15 cellular contexts compared by ENCODE assay signal in the genomic region with DNA sequence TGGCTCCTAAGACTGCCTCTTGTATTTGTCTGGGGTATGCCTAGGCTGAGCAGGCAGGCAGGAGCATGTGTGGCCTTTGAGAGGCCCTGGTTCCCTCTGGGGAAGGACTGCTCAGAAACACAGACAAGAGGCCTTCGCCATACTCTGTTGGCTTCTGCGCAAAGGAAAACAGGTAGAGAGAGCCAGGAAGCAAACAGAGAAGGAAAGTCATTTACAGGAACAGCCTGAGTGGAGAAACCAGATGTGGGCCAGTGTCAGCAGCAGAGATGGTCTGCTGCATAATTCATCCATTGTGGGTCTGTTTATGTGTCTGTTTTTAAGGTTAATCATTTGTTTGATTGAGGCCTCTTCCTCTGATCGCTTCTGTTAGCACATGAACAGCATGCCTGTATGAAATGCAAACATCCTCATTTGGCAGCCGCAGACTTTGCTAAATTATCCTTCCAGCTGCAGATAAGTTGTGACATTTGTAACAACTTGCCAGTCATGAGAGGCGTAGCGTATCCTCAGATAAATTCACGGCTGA.
DNase-seq lines count a peak whose midpoint lies in the region; ATAC-seq, FAIRE-seq and TF ChIP-seq lines count a peak whose summit lies in the region.
"Had no signal": no experiment of that assay in that cellular context is flagged by ENCODE, and none has a peak within 500 bp of the region (broad histone marks: within the 10 kb centered on the region; RNA-seq: fewer than 3 reads in every experiment).

No MANE protein-coding gene starts in this region.

- H3K9ac ChIP-seq in kidney (ENCODE audit: low read length in 2 of 2): peak overlapping the region in 1 of 2 donors; percentile 19

- peaks cover 22 to 37% of the 10 kb centered on the region in 2 donors for H3K4me1 ChIP-seq in kidney (ENCODE audit: control insufficient read depth in 1 of 2, insufficient read depth in 1 of 2, low read depth in 1 of 2, low read length in 2 of 2)

- no peaks in the 10 kb centered on the region for H3K36me3 Mint-ChIP-seq in WTC11

- H3K27ac ChIP-seq in kidney (ENCODE audit: low read depth in 2 of 2, low read length in 2 of 2): peak overlapping the region; percentile 56 to 66
- H3K27ac ChIP-seq: C4-2B had no signal

- H3K4me1 Mint-ChIP-seq in WTC11: peaks cover 28% of the 10 kb centered on the region
- H3K4me1 Mint-ChIP-seq: stimulated activated naive CD8-positive, alpha-beta T cell treated with anti-CD3 and anti-CD28 coated beads, Interleukin-15, amount 100 ng/mL, for 72 hours had no signal

- peak; percentile 50 for DNase-seq in NCI-H146 (lab: John Stamatoyannopoulos, UW)
- no peak for DNase-seq in WTC11 (ENCODE audit: low spot score)
- no peak for DNase-seq in kidney
- DNase-seq in sciatic nerve (ENCODE audit: low spot score): no peak
- no peak for DNase-seq in HuH-7.5 (ENCODE audit: low spot score)
- DNase-seq in stimulated activated CD4-positive, alpha-beta T cell treated with anti-CD3 and anti-CD28 coated beads, Interleukin-2, amount 100 ng/mL, for 48 hours: no peak
- DNase-seq in medulla oblongata (ENCODE audit: extremely low spot score): no peak
- DNase-seq: activated CD8-positive, alpha-beta memory T cell treated with anti-CD3 and anti-CD28 coated beads, Interleukin-2, amount 50 U/mL, for 4 hours; foreskin melanocyte; Karpas-422; NCI-H774; stimulated activated naive CD8-positive, alpha-beta T cell treated with anti-CD3 and anti-CD28 coated beads, Interleukin-15, amount 100 ng/mL, for 72 hours had no signal

- H3K36me3 ChIP-seq in kidney (ENCODE audit: control insufficient read depth in 1 of 2, insufficient read depth in 2 of 2, low read length in 2 of 2): no peaks in the 10 kb centered on the region

- H3K9me3 ChIP-seq in kidney (ENCODE audit: control insufficient read depth in 1 of 2, low read length in 2 of 2): no peaks in the 10 kb centered on the region

- no peak overlapping the region for H3K4me3 ChIP-seq in kidney (ENCODE audit: low read length in 2 of 2)

- H3K27me3 Mint-ChIP-seq in WTC11 (ENCODE audit: low read depth): no peaks in the 10 kb centered on the region
- H3K27me3 Mint-ChIP-seq: stimulated activated naive CD8-positive, alpha-beta T cell treated with anti-CD3 and anti-CD28 coated beads, Interleukin-15, amount 100 ng/mL, for 72 hours had no signal

- no peak overlapping the region for H3K4me3 Mint-ChIP-seq in WTC11
- H3K4me3 Mint-ChIP-seq: dendritic cell treated with granulocyte-macrophage colony-stimulating factor and Interleukin-4, amounts not matched to agents 40 ng/mL and 50 ng/mL, for 4 days; stimulated activated naive CD8-positive, alpha-beta T cell treated with anti-CD3 and anti-CD28 coated beads, Interleukin-15, amount 100 ng/mL, for 72 hours had no signal

- no peak for FAIRE-seq in kidney (lab: Jason Lieb, UNC)

- POLR2A ChIA-PET in WTC11 (lab: Charles Lee): no interaction called here

- CTCF ChIA-PET in WTC11 (lab: Charles Lee): no interaction called here

- no peaks in the 10 kb centered on the region for H3K9me3 Mint-ChIP-seq in WTC11
- H3K9me3 Mint-ChIP-seq: dendritic cell treated with granulocyte-macrophage colony-stimulating factor and Interleukin-4, amounts not matched to agents 40 ng/mL and 50 ng/mL, for 4 days; stimulated activated naive CD8-positive, alpha-beta T cell treated with anti-CD3 and anti-CD28 coated beads, Interleukin-15, amount 100 ng/mL, for 72 hours had no signal

- peak overlapping the region; percentile 71; the same call in 1 of the 2 replicates for H3K27ac Mint-ChIP-seq in WTC11
- H3K27ac Mint-ChIP-seq: dendritic cell treated with granulocyte-macrophage colony-stimulating factor and Interleukin-4, amounts not matched to agents 40 ng/mL and 50 ng/mL, for 4 days had no signal

- intact Hi-C loops in kidney (cut with DNase I): no loop called here
- intact Hi-C loops in sciatic nerve (cut with DNase I): no loop called here

- ATAC-seq in WTC11: no peak
- ATAC-seq in sciatic nerve: peak; percentile 60
- no peak for ATAC-seq in GM19463 (IDR thresholded peaks at IDR 0.05; ENCODE audit: unreplicated experiment)
- ATAC-seq: stimulated activated naive CD8-positive, alpha-beta T cell treated with anti-CD3 and anti-CD28 coated beads, Interleukin-15, amount 100 ng/mL, for 72 hours had no signal

- TF ChIP-seq CTCF in WTC11 (IDR thresholded peaks at IDR 0.05): no peak
- TF ChIP-seq CTCF in kidney (IDR thresholded peaks at IDR 0.05; ENCODE audit: borderline replicate concordance, extremely low read depth, insufficient read depth): no peak

TF ChIP-seq in WTC11, 78 proteins besides CTCF, POLR2A, EP300 and RAD21:
- TF ChIP-seq, protein P1, sequence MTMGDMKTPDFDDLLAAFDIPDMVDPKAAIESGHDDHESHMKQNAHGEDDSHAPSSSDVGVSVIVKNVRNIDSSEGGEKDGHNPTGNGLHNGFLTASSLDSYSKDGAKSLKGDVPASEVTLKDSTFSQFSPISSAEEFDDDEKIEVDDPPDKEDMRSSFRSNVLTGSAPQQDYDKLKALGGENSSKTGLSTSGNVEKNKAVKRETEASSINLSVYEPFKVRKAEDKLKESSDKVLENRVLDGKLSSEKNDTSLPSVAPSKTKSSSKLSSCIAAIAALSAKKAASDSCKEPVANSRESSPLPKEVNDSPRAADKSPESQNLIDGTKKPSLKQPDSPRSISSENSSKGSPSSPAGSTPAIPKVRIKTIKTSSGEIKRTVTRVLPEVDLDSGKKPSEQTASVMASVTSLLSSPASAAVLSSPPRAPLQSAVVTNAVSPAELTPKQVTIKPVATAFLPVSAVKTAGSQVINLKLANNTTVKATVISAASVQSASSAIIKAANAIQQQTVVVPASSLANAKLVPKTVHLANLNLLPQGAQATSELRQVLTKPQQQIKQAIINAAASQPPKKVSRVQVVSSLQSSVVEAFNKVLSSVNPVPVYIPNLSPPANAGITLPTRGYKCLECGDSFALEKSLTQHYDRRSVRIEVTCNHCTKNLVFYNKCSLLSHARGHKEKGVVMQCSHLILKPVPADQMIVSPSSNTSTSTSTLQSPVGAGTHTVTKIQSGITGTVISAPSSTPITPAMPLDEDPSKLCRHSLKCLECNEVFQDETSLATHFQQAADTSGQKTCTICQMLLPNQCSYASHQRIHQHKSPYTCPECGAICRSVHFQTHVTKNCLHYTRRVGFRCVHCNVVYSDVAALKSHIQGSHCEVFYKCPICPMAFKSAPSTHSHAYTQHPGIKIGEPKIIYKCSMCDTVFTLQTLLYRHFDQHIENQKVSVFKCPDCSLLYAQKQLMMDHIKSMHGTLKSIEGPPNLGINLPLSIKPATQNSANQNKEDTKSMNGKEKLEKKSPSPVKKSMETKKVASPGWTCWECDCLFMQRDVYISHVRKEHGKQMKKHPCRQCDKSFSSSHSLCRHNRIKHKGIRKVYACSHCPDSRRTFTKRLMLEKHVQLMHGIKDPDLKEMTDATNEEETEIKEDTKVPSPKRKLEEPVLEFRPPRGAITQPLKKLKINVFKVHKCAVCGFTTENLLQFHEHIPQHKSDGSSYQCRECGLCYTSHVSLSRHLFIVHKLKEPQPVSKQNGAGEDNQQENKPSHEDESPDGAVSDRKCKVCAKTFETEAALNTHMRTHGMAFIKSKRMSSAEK (CRISPR knock-in tag; IDR thresholded peaks at IDR 0.05; ENCODE audit: borderline replicate concordance): no peak
- TF ChIP-seq ZNF317 (CRISPR knock-in tag; IDR thresholded peaks at IDR 0.05; ENCODE audit: borderline replicate concordance, low read depth) (no peak), ZNF396 (CRISPR knock-in tag; IDR thresholded peaks at IDR 0.05; ENCODE audit: borderline replicate concordance) (no peak), ZNF232 (CRISPR knock-in tag; IDR thresholded peaks at IDR 0.05) (no peak), ZNF219 (CRISPR knock-in tag; IDR thresholded peaks at IDR 0.05; ENCODE audit: borderline replicate concordance) (no peak), NR3C1 (CRISPR knock-in tag; conservative IDR thresholded peaks at IDR 0.05; ENCODE audit: low read depth) (no peak)
- TF ChIP-seq, protein P2, sequence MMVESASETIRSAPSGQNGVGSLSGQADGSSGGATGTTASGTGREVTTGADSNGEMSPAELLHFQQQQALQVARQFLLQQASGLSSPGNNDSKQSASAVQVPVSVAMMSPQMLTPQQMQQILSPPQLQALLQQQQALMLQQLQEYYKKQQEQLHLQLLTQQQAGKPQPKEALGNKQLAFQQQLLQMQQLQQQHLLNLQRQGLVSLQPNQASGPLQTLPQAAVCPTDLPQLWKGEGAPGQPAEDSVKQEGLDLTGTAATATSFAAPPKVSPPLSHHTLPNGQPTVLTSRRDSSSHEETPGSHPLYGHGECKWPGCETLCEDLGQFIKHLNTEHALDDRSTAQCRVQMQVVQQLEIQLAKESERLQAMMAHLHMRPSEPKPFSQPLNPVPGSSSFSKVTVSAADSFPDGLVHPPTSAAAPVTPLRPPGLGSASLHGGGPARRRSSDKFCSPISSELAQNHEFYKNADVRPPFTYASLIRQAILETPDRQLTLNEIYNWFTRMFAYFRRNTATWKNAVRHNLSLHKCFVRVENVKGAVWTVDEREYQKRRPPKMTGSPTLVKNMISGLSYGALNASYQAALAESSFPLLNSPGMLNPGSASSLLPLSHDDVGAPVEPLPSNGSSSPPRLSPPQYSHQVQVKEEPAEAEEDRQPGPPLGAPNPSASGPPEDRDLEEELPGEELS (CRISPR knock-in tag; IDR thresholded peaks at IDR 0.05): no peak
- TF ChIP-seq, protein P3, sequence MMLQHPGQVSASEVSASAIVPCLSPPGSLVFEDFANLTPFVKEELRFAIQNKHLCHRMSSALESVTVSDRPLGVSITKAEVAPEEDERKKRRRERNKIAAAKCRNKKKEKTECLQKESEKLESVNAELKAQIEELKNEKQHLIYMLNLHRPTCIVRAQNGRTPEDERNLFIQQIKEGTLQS (CRISPR knock-in tag; conservative IDR thresholded peaks at IDR 0.05): no peak
